In genomic region chr10:32454148-32454547, GRCh38 we compare ENCODE assay signal across 21 cellular contexts.
"Had no signal": no experiment of that assay in that cellular context is flagged by ENCODE, and none has a peak within 500 bp of the region (broad histone marks: within the 10 kb centered on the region; RNA-seq: fewer than 3 reads in every experiment).

No MANE protein-coding gene starts in this region.

- H3K4me3 Mint-ChIP-seq: activated CD4-positive, alpha-beta T cell treated with anti-CD3 and anti-CD28 coated beads, Interleukin-2, amount 10 ng/mL, durations not matched to agents 7 days and 5 days; activated CD8-positive, alpha-beta T cell treated with anti-CD3 and anti-CD28 coated beads, Interleukin-2, amount 10 ng/mL, durations not matched to agents 7 days and 5 days; activated naive CD8-positive, alpha-beta T cell; activated T-helper 1 cell treated with anti-CD3 and anti-CD28 coated beads, Interleukin-12 subunit alpha, Interleukin-12 subunit beta, Interleukin-2, Interleukin-4 antibody, amounts not matched to agents 30 ng/mL and 10 ng/mL and 1 ng/mL, durations not matched to agents 14 hours and 24 hours and 36 hours; endodermal cell; natural killer cell; stimulated activated naive CD8-positive, alpha-beta T cell treated with anti-CD3 and anti-CD28 coated beads, Interleukin-15, Interleukin-2, amounts not matched to agents 100 ng/mL and 50 ng/mL, for 24 hours; T-helper 2 cell treated with Interferon-gamma antibody and Interleukin-4, amounts not matched to agents 5 μg/mL and 100 μg/mL, for 36 hours had no signal

- H3K9me3 ChIP-seq: esophagus squamous epithelium, left lung, sigmoid colon, spleen, tibial artery had no signal

- H3K27ac ChIP-seq: coronary artery, esophagus squamous epithelium, left lung, sigmoid colon, spleen, tibial artery, VCaP had no signal

- H3K27me3 ChIP-seq: esophagus squamous epithelium, left lung, sigmoid colon, spleen, tibial artery had no signal

- ATAC-seq: activated CD4-positive, CD25-positive, alpha-beta regulatory T cell treated with anti-CD3 and anti-CD28 coated beads, Interleukin-2, amount 50 U/mL, for 24 hours; activated CD8-positive, alpha-beta T cell treated with anti-CD3 and anti-CD28 coated beads, Interleukin-2, amount 10 ng/mL, durations not matched to agents 7 days and 5 days; left lung; natural killer cell had no signal

- H3K9me3 Mint-ChIP-seq: activated T-helper 1 cell treated with anti-CD3 and anti-CD28 coated beads, Interleukin-12 subunit alpha, Interleukin-12 subunit beta, Interleukin-2, Interleukin-4 antibody, amounts not matched to agents 30 ng/mL and 10 ng/mL and 1 ng/mL, durations not matched to agents 14 hours and 24 hours and 36 hours; endodermal cell; natural killer cell; stimulated activated naive CD8-positive, alpha-beta T cell treated with anti-CD3 and anti-CD28 coated beads, Interleukin-15, Interleukin-2, amounts not matched to agents 100 ng/mL and 50 ng/mL, for 24 hours; T-helper 2 cell treated with Interferon-gamma antibody and Interleukin-4, amounts not matched to agents 5 μg/mL and 100 μg/mL, for 36 hours had no signal

- H3K27ac Mint-ChIP-seq: activated CD8-positive, alpha-beta T cell treated with anti-CD3 and anti-CD28 coated beads, Interleukin-2, amount 10 ng/mL, durations not matched to agents 7 days and 5 days; activated naive CD8-positive, alpha-beta T cell; activated T-helper 1 cell treated with anti-CD3 and anti-CD28 coated beads, Interleukin-12 subunit alpha, Interleukin-12 subunit beta, Interleukin-2, Interleukin-4 antibody, amounts not matched to agents 30 ng/mL and 10 ng/mL and 1 ng/mL, durations not matched to agents 14 hours and 24 hours and 36 hours; endodermal cell; natural killer cell; stimulated activated naive CD8-positive, alpha-beta T cell treated with anti-CD3 and anti-CD28 coated beads, Interleukin-15, Interleukin-2, amounts not matched to agents 100 ng/mL and 50 ng/mL, for 24 hours; T-helper 2 cell treated with Interferon-gamma antibody and Interleukin-4, amounts not matched to agents 5 μg/mL and 100 μg/mL, for 36 hours had no signal

- H3K27me3 Mint-ChIP-seq: activated CD4-positive, alpha-beta T cell treated with anti-CD3 and anti-CD28 coated beads, Interleukin-2, amount 10 ng/mL, durations not matched to agents 7 days and 5 days; activated naive CD8-positive, alpha-beta T cell; stimulated activated naive CD8-positive, alpha-beta T cell treated with anti-CD3 and anti-CD28 coated beads, Interleukin-15, Interleukin-2, amounts not matched to agents 100 ng/mL and 50 ng/mL, for 24 hours had no signal

- DNase-seq: activated CD4-positive, alpha-beta T cell treated with anti-CD3 and anti-CD28 coated beads, Interleukin-2, amount 10 ng/mL, durations not matched to agents 7 days and 5 days; activated CD8-positive, alpha-beta T cell treated with anti-CD3 and anti-CD28 coated beads, Interleukin-2, amount 10 ng/mL, durations not matched to agents 7 days and 5 days; activated gamma-delta T cell treated with Interleukin-2 at 50 U/mL for 16 hours; amniotic stem cell; endodermal cell; esophagus squamous epithelium; left lung; natural killer cell; retina; sigmoid colon; spleen; stimulated activated CD4-positive, alpha-beta T cell treated with anti-CD3 and anti-CD28 coated beads, Interleukin-4, amount 100 ng/mL, for 24 hours; tibial artery had no signal

- H3K4me3 ChIP-seq: coronary artery, esophagus squamous epithelium, left lung, lung, sigmoid colon, spleen, tibial artery had no signal

- H3K4me1 ChIP-seq: esophagus squamous epithelium, left lung, sigmoid colon, spleen, tibial artery had no signal

- H3K36me3 Mint-ChIP-seq: natural killer cell had no signal
